Comparison of ENCODE assay signal across 32 cellular contexts in the genomic region with DNA sequence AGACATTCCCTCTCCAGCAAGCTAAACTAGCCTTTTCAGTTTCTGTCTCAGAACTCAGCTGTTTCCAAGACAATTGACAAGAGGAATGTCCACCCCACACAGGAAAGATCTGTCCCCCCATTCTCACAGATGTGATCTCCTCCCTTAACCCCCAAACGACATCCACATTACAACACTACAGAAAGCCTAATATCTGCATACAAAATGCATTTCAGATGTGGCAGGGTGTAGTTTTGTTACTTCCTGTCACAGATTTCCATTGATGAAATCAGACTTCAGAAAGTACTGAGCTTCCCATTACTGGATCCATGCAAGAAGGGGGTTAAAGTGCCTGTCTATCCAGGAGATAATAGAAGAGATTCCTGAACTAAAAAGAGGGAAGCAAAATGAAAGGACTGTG. TPM values are rescaled to one million over a fixed set of nuclear protein-coding genes. Genes with fewer than 3 reads are reported as not detected.
DNase-seq lines count a peak whose midpoint lies in the region; ATAC-seq and TF ChIP-seq lines count a peak whose summit lies in the region.
"Had no signal": no experiment of that assay in that cellular context is flagged by ENCODE, and none has a peak within 500 bp of the region (broad histone marks: within the 10 kb centered on the region; RNA-seq: fewer than 3 reads in every experiment).

No MANE protein-coding gene starts in this region.

- H3K4me3 ChIP-seq in AG04450 (ENCODE audit: low read depth, low read length) (no peak overlapping the region), Loucy (ENCODE audit: low read length, poor library complexity, severe bottlenecking) (no peak overlapping the region), fibroblast of lung (replicated peaks in 1 of 4; ENCODE audit: control extremely low read depth in 1 of 4, insufficient read depth in 1 of 4, low read depth in 3 of 4, low read length in 4 of 4) (no peak overlapping the region), osteoblast (ENCODE audit: insufficient read depth, low read length) (no peak overlapping the region)
- H3K4me3 ChIP-seq: BLaER1 treated with 17β-estradiol and CSF1 and Interleukin-3, amounts not matched to agents 10 nM and 100 nM; HAP-1; heart right ventricle; mucosa of descending colon; ovary; Peyer's patch; upper lobe of left lung had no signal

- no peak for DNase-seq in AG04450 (ENCODE audit: low read depth, low spot score)
- peak in 1 of 2 donors; percentile 42 for DNase-seq in fibroblast of lung (ENCODE audit: low read depth in 2 of 2)
- no peak for DNase-seq in osteoblast (ENCODE audit: insufficient read length, low spot score, missing footprints)
- DNase-seq in COR-L47 (lab: John Stamatoyannopoulos, UW) = no peak
- DNase-seq in iPS-NIHi7 (ENCODE audit: extremely low spot score) = no peak
- DNase-seq: ACHN; activated CD4-positive, alpha-beta T cell treated with anti-CD3 and anti-CD28 coated beads, Interleukin-2, amount 10 ng/mL, durations not matched to agents 24 days and 14 days; activated gamma-delta T cell treated with Interleukin-2 at 50 U/mL for 16 hours; activated T-cell treated with anti-CD3 and anti-CD28 coated beads, Interleukin-2, amount 50 U/mL, for 48 hours; foreskin melanocyte; heart right ventricle; Kasumi-1; mucosa of descending colon; NCI-H1436 treated with DMSO at 0.1 percent for 48 hours; NCI-H345; NCI-H748 treated with DMSO at 0.1 percent for 48 hours; ovary; Peyer's patch; SHP77; stimulated activated naive B cell treated with anti-CD40 and anti-IgM and Interleukin-4, amounts not matched to agents 10 μg/mL and 1 μg/mL and 100 μg/mL, for 72 hours; SW 1271; T-helper 9 cell; upper lobe of left lung had no signal

- H3K9ac ChIP-seq in Loucy (ENCODE audit: low read depth, low read length, poor library complexity, severe bottlenecking) = no peak overlapping the region
- H3K9ac ChIP-seq in fibroblast of lung (ENCODE audit: insufficient read depth, low read length) = peak overlapping the region; percentile 34
- H3K9ac ChIP-seq: BLaER1 treated with 17β-estradiol and CSF1 and Interleukin-3, amounts not matched to agents 10 nM and 100 nM had no signal

- no peaks in the 10 kb centered on the region for H3K79me2 ChIP-seq in Loucy (ENCODE audit: insufficient read depth, low read length)
- H3K79me2 ChIP-seq in fibroblast of lung (ENCODE audit: control insufficient read depth, insufficient read depth, low read length) = peaks cover 14% of the 10 kb centered on the region
- H3K79me2 ChIP-seq in osteoblast (ENCODE audit: insufficient read depth, low read length) = no peaks in the 10 kb centered on the region

- peak overlapping the region; percentile 23 for H3K27ac ChIP-seq in AG04450 (ENCODE audit: low read depth, low read length)
- H3K27ac ChIP-seq in fibroblast of lung (ENCODE audit: insufficient read depth, low read length) = no peak overlapping the region
- no peak overlapping the region for H3K27ac ChIP-seq in osteoblast (ENCODE audit: low read depth, low read length)
- H3K27ac ChIP-seq: BLaER1 treated with 17β-estradiol and CSF1 and Interleukin-3, amounts not matched to agents 10 nM and 100 nM; ovary; Peyer's patch had no signal

- H3K4me1 ChIP-seq in Loucy (ENCODE audit: insufficient read depth, low read length, poor library complexity, severe bottlenecking) = no peaks in the 10 kb centered on the region
- H3K4me1 ChIP-seq in fibroblast of lung (ENCODE audit: control insufficient read depth, extremely low read depth, insufficient read depth, low read length) = peaks cover 32% of the 10 kb centered on the region
- H3K4me1 ChIP-seq in osteoblast (ENCODE audit: insufficient read depth, low read length) = peaks cover 17% of the 10 kb centered on the region

- H3K4me2 ChIP-seq in Loucy (ENCODE audit: low read depth, low read length, poor library complexity, severe bottlenecking) = no peak overlapping the region
- no peak overlapping the region for H3K4me2 ChIP-seq in fibroblast of lung (ENCODE audit: extremely low read depth, insufficient read depth, low read length)
- H3K4me2 ChIP-seq in osteoblast (ENCODE audit: insufficient read depth, low read length) = no peak overlapping the region

- no peaks in the 10 kb centered on the region for H3F3A ChIP-seq in Loucy (ENCODE audit: low read depth)

- H2AFZ ChIP-seq in Loucy (ENCODE audit: low read length) (peak overlapping the region; percentile 54; the same call in 1 of the 2 replicates), fibroblast of lung (ENCODE audit: low read length) (peak overlapping the region; percentile 87), osteoblast (ENCODE audit: low read length) (peak overlapping the region; percentile 7)

- POLR2A ChIA-PET in AG04450 (lab: Yijun Ruan, JAX) = interaction anchor here (1.2 to 3.0 kb wide), 4 partner anchors 12 to 30 kb away, joined by 4 to 22 read pairs (median 4); no protein-coding TSS in a partner anchor

- TF ChIP-seq CTCF in AG04450 (IDR thresholded peaks at IDR 0.05; ENCODE audit: low read depth, low read length) (no peak), Loucy (conservative IDR thresholded peaks at IDR 0.05; ENCODE audit: low read length) (no peak), fibroblast of lung (conservative IDR thresholded peaks at IDR 0.05 in 1 of 2, IDR thresholded peaks at IDR 0.05 in 1 of 2; ENCODE audit: low read depth in 1 of 2, low read length in 2 of 2) (no peak), osteoblast (IDR thresholded peaks at IDR 0.05; ENCODE audit: extremely low read depth, low read depth, low read length) (no peak)

- H3K9me2 ChIP-seq in Loucy (replicated peaks; ENCODE audit: low read depth, low read length) = no peaks in the 10 kb centered on the region

- ATAC-seq in HG03135 (IDR thresholded peaks at IDR 0.05; ENCODE audit: unreplicated experiment) = no peak
- no peak for ATAC-seq in GM19397 (IDR thresholded peaks at IDR 0.05; ENCODE audit: unreplicated experiment)
- ATAC-seq: esophagus mucosa; heart right ventricle; mucosa of descending colon; natural killer cell treated with Interleukin-12 subunit alpha and Interleukin-12 subunit beta and Interleukin-15 and Interleukin-18, amount 100 ng/mL, for 72 hours; stimulated activated naive B cell treated with anti-CD40 and anti-IgM and Interleukin-4, amounts not matched to agents 10 μg/mL and 1 μg/mL and 100 μg/mL, for 72 hours had no signal

- H3K36me3 ChIP-seq in Loucy (ENCODE audit: insufficient read depth, low read length) = no peaks in the 10 kb centered on the region
- H3K36me3 ChIP-seq in fibroblast of lung (ENCODE audit: control insufficient read depth, insufficient read depth, low read length) = no peaks in the 10 kb centered on the region
- H3K36me3 ChIP-seq in osteoblast (ENCODE audit: insufficient read depth, low read length) = no peaks in the 10 kb centered on the region
- H3K36me3 ChIP-seq: BLaER1 treated with 17β-estradiol and CSF1 and Interleukin-3, amounts not matched to agents 10 nM and 100 nM; HAP-1; heart right ventricle; ovary; Peyer's patch; upper lobe of left lung had no signal

- no peaks in the 10 kb centered on the region for H3K27me3 ChIP-seq in AG04450 (ENCODE audit: control insufficient read depth, insufficient read depth, low read length)
- no peaks in the 10 kb centered on the region for H3K27me3 ChIP-seq in Loucy (ENCODE audit: insufficient read depth, low read length, poor library complexity, severe bottlenecking)
- no peaks in the 10 kb centered on the region for H3K27me3 ChIP-seq in fibroblast of lung (ENCODE audit: control insufficient read depth, insufficient read depth, low read length)
- no peaks in the 10 kb centered on the region for H3K27me3 ChIP-seq in osteoblast (ENCODE audit: insufficient read depth, low read length)
- H3K27me3 ChIP-seq: ovary, Peyer's patch had no signal

- CTCF ChIA-PET in AG04450 (lab: Charles Lee) = no interaction called here

- H3K9me3 ChIP-seq in AG04450 (ENCODE audit: control insufficient read depth, insufficient read depth, low read length) = no peaks in the 10 kb centered on the region
- no peaks in the 10 kb centered on the region for H3K9me3 ChIP-seq in Loucy (ENCODE audit: insufficient read depth, low read depth, low read length)
- no peaks in the 10 kb centered on the region for H3K9me3 ChIP-seq in fibroblast of lung (ENCODE audit: control insufficient read depth, insufficient read depth, low read depth, low read length)
- no peaks in the 10 kb centered on the region for H3K9me3 ChIP-seq in osteoblast (ENCODE audit: low read depth, low read length)
- H3K9me3 ChIP-seq: BLaER1 treated with 17β-estradiol and CSF1 and Interleukin-3, amounts not matched to agents 10 nM and 100 nM; HAP-1; heart right ventricle; mucosa of descending colon; ovary; Peyer's patch; upper lobe of left lung had no signal

- H4K20me1 ChIP-seq in Loucy (ENCODE audit: insufficient read depth, low read length, poor library complexity, severe bottlenecking) = no peaks in the 10 kb centered on the region
- no peaks in the 10 kb centered on the region for H4K20me1 ChIP-seq in fibroblast of lung (ENCODE audit: control insufficient read depth, extremely low read depth, insufficient read depth, low read length)
- no peaks in the 10 kb centered on the region for H4K20me1 ChIP-seq in osteoblast (ENCODE audit: insufficient read depth, low read length)
- H4K20me1 ChIP-seq: BLaER1 treated with 17β-estradiol and CSF1 and Interleukin-3, amounts not matched to agents 10 nM and 100 nM had no signal

RNA-seq across cellular contexts. Expression of a gene that starts 2.9 kb away (rescaled TPM):
- polyA plus RNA-seq in AG04450 (2011; rRNA removed) (11.3 and 15.8 TPM in 2 replicates), fibroblast of lung (3.3 and 12.5 TPM in 2 replicates)
- 13.7 and 21.4 TPM in 2 replicates for polyA minus RNA-seq in AG04450 (2011; rRNA and poly(A)+ RNA removed)
- total RNA-seq in fibroblast of lung (5.9 and 8.5 TPM in 2 replicates), osteoblast (4.7 and 6.5 TPM in 2 replicates)
- 6.5 and 18.6 TPM in 2 replicates for polyA plus RNA-seq in fibroblast of lung (2012)
- 16.3 and 29.0 TPM in 2 replicates for polyA minus RNA-seq in fibroblast of lung (ENCODE audit: low replicate concordance)
- total RNA-seq: activated CD4-positive, alpha-beta T cell treated with anti-CD3 and anti-CD28 coated beads, Interleukin-2, amount 10 ng/mL, durations not matched to agents 24 days and 14 days; natural killer cell treated with Interleukin-12 subunit alpha and Interleukin-12 subunit beta and Interleukin-15 and Interleukin-18, amount 100 ng/mL, for 72 hours; Peyer's patch had no signal

RNA-seq across cellular contexts. Expression of a gene that starts 16.0 kb away (rescaled TPM):
- polyA plus RNA-seq in AG04450 (2011; rRNA removed) = 0.37 and 0.46 TPM in 2 replicates
- polyA minus RNA-seq in AG04450 (2011; rRNA and poly(A)+ RNA removed) = 0.41 and 0.65 TPM in 2 replicates
- 0.77 and 2.1 TPM in 2 replicates for total RNA-seq in fibroblast of lung
- 1.5 and 3.1 TPM in 2 replicates for polyA plus RNA-seq in fibroblast of lung
- 1.8 and 4.1 TPM in 2 replicates for polyA plus RNA-seq in fibroblast of lung (2012)
- polyA minus RNA-seq in fibroblast of lung (ENCODE audit: low replicate concordance) = 1.3 and 2.5 TPM in 2 replicates
- 0.36 and 0.88 TPM in 2 replicates for total RNA-seq in osteoblast
- total RNA-seq: activated CD4-positive, alpha-beta T cell treated with anti-CD3 and anti-CD28 coated beads, Interleukin-2, amount 10 ng/mL, durations not matched to agents 24 days and 14 days; kidney epithelial cell; natural killer cell treated with Interleukin-12 subunit alpha and Interleukin-12 subunit beta and Interleukin-15 and Interleukin-18, amount 100 ng/mL, for 72 hours had no signal
- polyA plus RNA-seq: liver had no signal

RNA-seq across cellular contexts. Expression of a gene that starts 51.9 kb away (rescaled TPM):
- polyA plus RNA-seq in AG04450 (2011; rRNA removed) = 6.5 and 9.8 TPM in 2 replicates
- 12.1 and 12.5 TPM in 2 replicates for polyA minus RNA-seq in AG04450 (2011; rRNA and poly(A)+ RNA removed)
- 10.6 and 11.0 TPM in 2 replicates for total RNA-seq in fibroblast of lung
- 8.5 and 12.1 TPM in 2 replicates for polyA plus RNA-seq in fibroblast of lung
- 20.0 and 24.0 TPM in 2 replicates for polyA plus RNA-seq in fibroblast of lung (2012)
- 18.2 and 19.0 TPM in 2 replicates for polyA minus RNA-seq in fibroblast of lung (ENCODE audit: low replicate concordance)
- 12.3 and 12.4 TPM in 2 replicates for total RNA-seq in osteoblast

Comparison
In these comparisons a context has a peak if more than half of its experiments do, and no peak if none do; other contexts are left out.
1. H2AFZ ChIP-seq: peak in every context shown above with its lines; median percentile 87 in fibroblast of lung; 54 in Loucy; 7 in osteoblast.